In genomic region chr6:168624948-168625347, GRCh38 we compare ENCODE assay signal across 22 cellular contexts.
"Had no signal": no experiment of that assay in that cellular context is flagged by ENCODE, and none has a peak within 500 bp of the region (broad histone marks: within the 10 kb centered on the region; RNA-seq: fewer than 3 reads in every experiment).

No MANE protein-coding gene starts in this region.

- H3K27me3 ChIP-seq: SJCRH30 had no signal

- DNase-seq: Kasumi-1, MM.1S, NCI-H1092 treated with DMSO at 0.1 percent for 48 hours, NCI-H1436, NCI-H187, NCI-H2029, NCI-H2081 treated with DMSO at 0.1 percent for 48 hours, NCI-H2171, NCI-H226, NCI-H446, NCI-H510A, NCI-H524 treated with DMSO at 0.1 percent for 48 hours, NCI-H69, NCI-H774, RPMI8226, SHP77 treated with DMSO at 0.1 percent for 48 hours, SJCRH30 had no signal

- H3K36me3 Mint-ChIP-seq: IgD-negative memory B cell had no signal

- ATAC-seq: SK-N-SH treated with all-trans-retinoic acid at 6 μM for 48 hours had no signal

- H3K9ac ChIP-seq: KMS-11 had no signal

- H3K9me3 ChIP-seq: SJCRH30 had no signal

- H3K4me1 ChIP-seq: SJCRH30 had no signal

- H3K27me3 Mint-ChIP-seq: IgD-negative memory B cell had no signal

- H3K4me3 ChIP-seq: K562, SJCRH30 had no signal

- H3K4me2 ChIP-seq: KMS-11 had no signal

- H3K36me3 ChIP-seq: SJCRH30 had no signal

- H3K4me1 Mint-ChIP-seq: IgD-negative memory B cell had no signal

- H3K27ac ChIP-seq: HL-60, KMS-11, SJCRH30 had no signal

- H3K4me3 Mint-ChIP-seq: IgD-negative memory B cell had no signal
